2 cellular contexts compared by ENCODE assay signal in genomic region chr16:88017006-88017405, GRCh38.
TF ChIP-seq lines count a peak whose summit lies in the region.

No MANE protein-coding gene starts in this region.

TF ChIP-seq in HepG2, 621 proteins besides CTCF, POLR2A, EP300 and RAD21 (continued from another document):
- TF ChIP-seq, protein P1, sequence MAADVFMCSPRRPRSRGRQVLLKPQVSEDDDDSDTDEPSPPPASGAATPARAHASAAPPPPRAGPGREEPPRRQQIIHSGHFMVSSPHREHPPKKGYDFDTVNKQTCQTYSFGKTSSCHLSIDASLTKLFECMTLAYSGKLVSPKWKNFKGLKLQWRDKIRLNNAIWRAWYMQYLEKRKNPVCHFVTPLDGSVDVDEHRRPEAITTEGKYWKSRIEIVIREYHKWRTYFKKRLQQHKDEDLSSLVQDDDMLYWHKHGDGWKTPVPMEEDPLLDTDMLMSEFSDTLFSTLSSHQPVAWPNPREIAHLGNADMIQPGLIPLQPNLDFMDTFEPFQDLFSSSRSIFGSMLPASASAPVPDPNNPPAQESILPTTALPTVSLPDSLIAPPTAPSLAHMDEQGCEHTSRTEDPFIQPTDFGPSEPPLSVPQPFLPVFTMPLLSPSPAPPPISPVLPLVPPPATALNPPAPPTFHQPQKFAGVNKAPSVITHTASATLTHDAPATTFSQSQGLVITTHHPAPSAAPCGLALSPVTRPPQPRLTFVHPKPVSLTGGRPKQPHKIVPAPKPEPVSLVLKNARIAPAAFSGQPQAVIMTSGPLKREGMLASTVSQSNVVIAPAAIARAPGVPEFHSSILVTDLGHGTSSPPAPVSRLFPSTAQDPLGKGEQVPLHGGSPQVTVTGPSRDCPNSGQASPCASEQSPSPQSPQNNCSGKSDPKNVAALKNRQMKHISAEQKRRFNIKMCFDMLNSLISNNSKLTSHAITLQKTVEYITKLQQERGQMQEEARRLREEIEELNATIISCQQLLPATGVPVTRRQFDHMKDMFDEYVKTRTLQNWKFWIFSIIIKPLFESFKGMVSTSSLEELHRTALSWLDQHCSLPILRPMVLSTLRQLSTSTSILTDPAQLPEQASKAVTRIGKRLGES (CRISPR knock-in tag; IDR thresholded peaks at IDR 0.05; ENCODE audit: borderline replicate concordance) = no peak
- TF ChIP-seq TBL1XR1 (IDR thresholded peaks at IDR 0.05; ENCODE audit: borderline replicate concordance, low read length, partially characterized antibody) (no peak), ZNF629 (CRISPR knock-in tag; conservative IDR thresholded peaks at IDR 0.05) (no peak), KMT2A (CRISPR knock-in tag; IDR thresholded peaks at IDR 0.05) (no peak)
TF ChIP-seq in HepG2: peak in this region for 0.

TF ChIP-seq in WTC11, 78 proteins besides CTCF, POLR2A, EP300 and RAD21 (continued from another document):
- TF ChIP-seq ZBTB43 (CRISPR knock-in tag; IDR thresholded peaks at IDR 0.05) = no peak
